Comparison of ENCODE assay signal across 1 cellular context in the genomic region with DNA sequence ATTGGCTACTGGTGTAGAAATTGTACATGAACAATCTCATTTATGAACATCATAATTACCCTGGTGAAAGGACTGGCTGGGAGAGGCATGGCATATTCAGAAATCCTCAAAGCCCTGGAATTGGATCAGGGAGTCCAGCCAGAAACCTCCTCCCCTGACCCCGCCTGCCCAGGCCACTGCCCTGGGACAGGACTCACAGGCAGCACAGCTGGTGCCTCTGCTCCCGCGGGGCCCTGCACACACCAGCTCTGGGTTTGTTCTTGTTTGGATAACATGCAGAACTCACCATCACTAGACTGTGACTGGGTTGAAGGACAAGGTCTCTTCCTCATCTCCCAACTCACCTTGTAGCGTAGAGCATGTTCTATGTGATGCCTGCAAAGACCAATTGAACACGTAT.
TF ChIP-seq lines count a peak whose summit lies in the region.

No MANE protein-coding gene starts in this region.

TF ChIP-seq in SK-N-SH, 30 proteins besides CTCF, POLR2A, EP300 and RAD21 (continued from another document):
- TF ChIP-seq, protein P1, sequence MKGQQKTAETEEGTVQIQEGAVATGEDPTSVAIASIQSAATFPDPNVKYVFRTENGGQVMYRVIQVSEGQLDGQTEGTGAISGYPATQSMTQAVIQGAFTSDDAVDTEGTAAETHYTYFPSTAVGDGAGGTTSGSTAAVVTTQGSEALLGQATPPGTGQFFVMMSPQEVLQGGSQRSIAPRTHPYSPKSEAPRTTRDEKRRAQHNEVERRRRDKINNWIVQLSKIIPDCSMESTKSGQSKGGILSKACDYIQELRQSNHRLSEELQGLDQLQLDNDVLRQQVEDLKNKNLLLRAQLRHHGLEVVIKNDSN (IDR thresholded peaks at IDR 0.05; ENCODE audit: borderline replicate concordance, low read depth), result no peak
- TF ChIP-seq FOXM1 (IDR thresholded peaks at IDR 0.05; ENCODE audit: low read depth), result no peak
